Comparison of ENCODE assay signal across 15 cellular contexts in the genomic region with DNA sequence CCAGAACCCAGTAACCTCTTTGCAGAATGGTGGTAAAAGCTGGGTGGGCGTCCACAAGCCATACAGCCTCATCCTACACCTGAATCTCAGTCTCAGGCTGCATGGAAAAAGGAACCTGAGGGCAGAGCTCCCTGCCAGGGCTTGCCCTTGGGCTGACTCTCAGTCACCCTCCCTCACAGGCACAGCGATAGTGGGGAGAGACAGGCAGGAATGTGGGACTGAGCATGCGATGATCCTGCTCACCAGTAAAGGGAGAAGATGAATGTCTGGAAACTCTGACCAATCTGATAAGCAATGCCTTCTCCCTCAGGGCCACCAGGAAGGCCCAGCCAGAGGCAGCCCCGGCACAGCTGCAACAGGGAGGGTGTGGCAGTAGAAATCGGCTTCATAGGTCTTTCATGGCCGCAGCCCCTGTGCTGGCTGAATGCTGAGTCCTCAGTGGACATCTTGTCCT.
DNase-seq lines count a peak whose midpoint lies in the region; ATAC-seq, FAIRE-seq and TF ChIP-seq lines count a peak whose summit lies in the region.
"Had no signal": no experiment of that assay in that cellular context is flagged by ENCODE, and none has a peak within 500 bp of the region (broad histone marks: within the 10 kb centered on the region; RNA-seq: fewer than 3 reads in every experiment).

No MANE protein-coding gene starts in this region.

- no peaks in the 10 kb centered on the region for H3K27me3 Mint-ChIP-seq in nephron (ENCODE audit: low read depth)
- H3K27me3 Mint-ChIP-seq: CD4-positive, CD25-positive, alpha-beta regulatory T cell had no signal

- CTCF ChIA-PET in BJ (lab: Yijun Ruan, JAX) = interaction anchor here (1.1 to 1.7 kb wide), 6 partner anchors 10 to 26 kb away, joined by 3 to 6 read pairs (median 4); no protein-coding TSS in a partner anchor

- no peak overlapping the region for H3K4me3 Mint-ChIP-seq in nephron
- H3K4me3 Mint-ChIP-seq: activated B cell treated with CpG ODN at 0.5 μM for 24 hours; CD4-positive, CD25-positive, alpha-beta regulatory T cell; stimulated activated naive CD8-positive, alpha-beta T cell treated with anti-CD3 and anti-CD28 coated beads, Interleukin-15, amount 100 ng/mL, for 72 hours had no signal

- H3K36me3 Mint-ChIP-seq in nephron (ENCODE audit: low read depth) = no peaks in the 10 kb centered on the region
- H3K36me3 Mint-ChIP-seq: CD4-positive, CD25-positive, alpha-beta regulatory T cell had no signal

- H3K36me3 ChIP-seq in BJ (ENCODE audit: control insufficient read depth, insufficient read depth, low read length) (no peaks in the 10 kb centered on the region), Loucy (ENCODE audit: insufficient read depth, low read length) (no peaks in the 10 kb centered on the region; the same call in 1 of the 2 replicates), bronchial epithelial cell (ENCODE audit: control insufficient read depth, insufficient read depth, low read length) (no peaks in the 10 kb centered on the region)

- peak overlapping the region; percentile 91 to 97 (median 95) for H3K27ac Mint-ChIP-seq in nephron
- H3K27ac Mint-ChIP-seq: activated B cell treated with CpG ODN at 0.5 μM for 24 hours; CD4-positive, CD25-positive, alpha-beta regulatory T cell; stimulated activated naive CD8-positive, alpha-beta T cell treated with anti-CD3 and anti-CD28 coated beads, Interleukin-15, amount 100 ng/mL, for 72 hours had no signal

- POLR2A ChIA-PET in BJ (lab: Charles Lee) = no interaction called here

- no peak for ATAC-seq in GM18861 (IDR thresholded peaks at IDR 0.05; ENCODE audit: unreplicated experiment)
- ATAC-seq: stimulated activated naive CD8-positive, alpha-beta T cell treated with anti-CD3 and anti-CD28 coated beads, Interleukin-15, amount 100 ng/mL, for 72 hours had no signal

- peak overlapping the region; percentile 47 for H3K9ac ChIP-seq in Loucy (ENCODE audit: low read depth, low read length, poor library complexity, severe bottlenecking)

- H3K27me3 ChIP-seq in BJ (ENCODE audit: control insufficient read depth, insufficient read depth, low read length) (no peaks in the 10 kb centered on the region), Loucy (ENCODE audit: insufficient read depth, low read length, poor library complexity, severe bottlenecking) (no peaks in the 10 kb centered on the region), bronchial epithelial cell (ENCODE audit: control insufficient read depth, insufficient read depth, low read length) (no peaks in the 10 kb centered on the region)

- H4K20me1 ChIP-seq in Loucy (ENCODE audit: insufficient read depth, low read length, poor library complexity, severe bottlenecking) = no peaks in the 10 kb centered on the region

- peaks cover 11% of the 10 kb centered on the region for H3K9me3 Mint-ChIP-seq in nephron

- H3K4me2 ChIP-seq in Loucy (ENCODE audit: low read depth, low read length, poor library complexity, severe bottlenecking) = peak overlapping the region; percentile 74

- peaks cover 8% of the 10 kb centered on the region for H3K9me3 ChIP-seq in Loucy (ENCODE audit: insufficient read depth, low read depth, low read length)

- TF ChIP-seq CTCF in BJ (IDR thresholded peaks at IDR 0.05; ENCODE audit: insufficient read depth, low read depth, low read length) (0 out of 2 replicates have a peak, but pooled peaks have one; percentile 7), Loucy (conservative IDR thresholded peaks at IDR 0.05; ENCODE audit: low read length) (no peak), bronchial epithelial cell (IDR thresholded peaks at IDR 0.05; ENCODE audit: insufficient read depth, low read length, severe bottlenecking) (no peak), nephron (IDR thresholded peaks at IDR 0.05; ENCODE audit: unreplicated experiment in 3 of 3) (no peak)

- H3K4me1 Mint-ChIP-seq in nephron = peaks cover 35% of the 10 kb centered on the region

- no peaks in the 10 kb centered on the region for H3K9me2 ChIP-seq in Loucy (replicated peaks; ENCODE audit: low read depth, low read length)

- H3K4me3 ChIP-seq in BJ (ENCODE audit: low read depth, low read length) = no peak overlapping the region
- H3K4me3 ChIP-seq in Loucy (ENCODE audit: low read length, poor library complexity, severe bottlenecking) = peak overlapping the region; percentile 78
- no peak overlapping the region for H3K4me3 ChIP-seq in bronchial epithelial cell (ENCODE audit: low read depth, low read length)

- H3F3A ChIP-seq in Loucy (ENCODE audit: low read depth) = no peaks in the 10 kb centered on the region

- H3K79me2 ChIP-seq in Loucy (ENCODE audit: insufficient read depth, low read length) = peaks cover 66% of the 10 kb centered on the region

- peaks cover 54% of the 10 kb centered on the region for H3K4me1 ChIP-seq in Loucy (ENCODE audit: insufficient read depth, low read length, poor library complexity, severe bottlenecking)

- H2AFZ ChIP-seq in Loucy (ENCODE audit: low read length) = no peak overlapping the region

- DNase-seq in BJ (ENCODE audit: low read depth) (no peak), bronchial epithelial cell (ENCODE audit: low read depth) (peak; percentile 40), HuH-7.5 (ENCODE audit: low spot score) (no peak), SIG-M5 (lab: John Stamatoyannopoulos, UW) (no peak)
- DNase-seq in activated effector memory CD4-positive, alpha-beta T cell treated with anti-CD3 and anti-CD28 coated beads, Interleukin-2, amount 50 U/mL, for 16 hours = no peak
- DNase-seq: activated B cell treated with CpG ODN at 0.5 μM for 24 hours; activated CD8-positive, alpha-beta memory T cell treated with anti-CD3 and anti-CD28 coated beads, Interleukin-2, amount 50 U/mL, for 48 hours; CD4-positive, CD25-positive, alpha-beta regulatory T cell; foreskin fibroblast; NCI-H1436; NCI-H510A treated with DMSO at 0.1 percent for 48 hours; stimulated activated naive CD8-positive, alpha-beta T cell treated with anti-CD3 and anti-CD28 coated beads, Interleukin-15, amount 100 ng/mL, for 72 hours had no signal

- FAIRE-seq in bronchial epithelial cell (lab: Jason Lieb, UNC) = no peak
